In the genomic region with DNA sequence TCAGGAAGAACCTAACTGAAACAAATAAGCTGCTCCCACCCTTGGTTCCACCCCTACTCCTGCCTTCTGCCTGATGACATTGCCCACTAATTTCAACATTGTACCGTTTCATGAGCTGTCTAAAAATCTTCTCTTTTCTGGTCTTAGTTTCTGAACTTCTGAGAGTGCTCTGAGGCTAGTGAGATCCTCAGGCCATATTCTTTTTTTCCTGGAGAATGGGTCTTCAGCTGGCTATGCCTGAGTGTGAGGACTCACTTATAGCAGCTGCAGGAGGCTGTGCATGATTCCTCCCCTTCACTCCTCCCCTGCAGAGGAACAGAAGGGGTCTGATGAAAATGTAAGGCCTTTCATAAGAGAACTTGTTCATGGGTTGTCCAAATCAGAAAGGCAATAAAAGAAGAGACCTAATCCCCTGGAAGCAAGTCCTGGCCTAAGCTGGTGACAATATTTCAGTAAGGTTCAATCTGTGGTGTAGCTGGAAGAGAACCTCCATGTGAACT, we compare ENCODE assay signal across 8 cellular contexts. TPM values are rescaled to one million over a fixed set of nuclear protein-coding genes. Genes with fewer than 3 reads are reported as not detected.
"Had no signal": no experiment of that assay in that cellular context is flagged by ENCODE, and none has a peak within 500 bp of the region (broad histone marks: within the 10 kb centered on the region; RNA-seq: fewer than 3 reads in every experiment).

No MANE protein-coding gene starts in this region.

- H3K27ac Mint-ChIP-seq: activated CD4-positive, alpha-beta memory T cell treated with anti-CD3 and anti-CD28 coated beads for 36 hours had no signal

- H3K9me3 Mint-ChIP-seq: activated CD4-positive, alpha-beta memory T cell treated with anti-CD3 and anti-CD28 coated beads for 36 hours had no signal

- H3K4me3 Mint-ChIP-seq: activated CD4-positive, alpha-beta memory T cell treated with anti-CD3 and anti-CD28 coated beads for 36 hours had no signal

- DNase-seq: activated CD4-positive, alpha-beta memory T cell treated with anti-CD3 and anti-CD28 coated beads for 36 hours; activated CD4-positive, CD25-positive, alpha-beta regulatory T cell; activated naive CD4-positive, alpha-beta T cell treated with Interleukin-2 at 50 U/mL for 16 hours; NCI-H1105 treated with DMSO at 0.1 percent for 48 hours; NCI-H2029 treated with DMSO at 0.1 percent for 48 hours; NCI-H345; OCI-M1; SHP77 had no signal

- H3K36me3 Mint-ChIP-seq: activated CD4-positive, alpha-beta memory T cell treated with anti-CD3 and anti-CD28 coated beads for 36 hours had no signal

RNA-seq across cellular contexts. Expression of a gene that starts 11.1 kb away (rescaled TPM):
- total RNA-seq: activated CD4-positive, alpha-beta memory T cell treated with anti-CD3 and anti-CD28 coated beads for 36 hours had no signal

RNA-seq across cellular contexts. Expression of a gene that starts 17.0 kb away (rescaled TPM):
- total RNA-seq: activated CD4-positive, alpha-beta memory T cell treated with anti-CD3 and anti-CD28 coated beads for 36 hours had no signal

RNA-seq across cellular contexts. Expression of a gene that starts 24.0 kb away (rescaled TPM):
- total RNA-seq: activated CD4-positive, alpha-beta memory T cell treated with anti-CD3 and anti-CD28 coated beads for 36 hours had no signal

RNA-seq across cellular contexts. Expression of a gene that starts 28.1 kb away (rescaled TPM):
- total RNA-seq: activated CD4-positive, alpha-beta memory T cell treated with anti-CD3 and anti-CD28 coated beads for 36 hours had no signal
